In genomic region chr17:4635823-4636375, GRCh38 we compare ENCODE assay signal across 12 cellular contexts. TPM values are rescaled to one million over a fixed set of nuclear protein-coding genes. Genes with fewer than 3 reads are reported as not detected.
A peak's percentile ranks its signal among the peaks of the same experiment; 100 is the strongest.
DNase-seq lines count a peak whose midpoint lies in the region; ATAC-seq, FAIRE-seq and TF ChIP-seq lines count a peak whose summit lies in the region.
"Had no signal": no experiment of that assay in that cellular context is flagged by ENCODE, and none has a peak within 500 bp of the region (broad histone marks: within the 10 kb centered on the region; RNA-seq: fewer than 3 reads in every experiment).

No MANE protein-coding gene starts in this region.

- RAD21 ChIA-PET in GM12878 (lab: Charles Lee; ENCODE audit: unreplicated experiment) = interaction anchor here (0.9 to 1.4 kb wide), 2 partner anchors 12 to 69 kb away, joined by 4 read pairs; no protein-coding TSS in a partner anchor

- peaks cover 28 to 62% (median 53%) of the 10 kb centered on the region in 10 experiments for H3K4me1 ChIP-seq in BLaER1 treated with 17β-estradiol and CSF1 and Interleukin-3, amounts not matched to agents 10 nM and 100 nM
- H3K4me1 ChIP-seq in HUES64 (ENCODE audit: insufficient read depth, low read length) (peaks cover 22% of the 10 kb centered on the region), GM12878 (ENCODE audit: control insufficient read depth, insufficient read depth, low read length) (peaks cover 22% of the 10 kb centered on the region)

- H3K79me2 ChIP-seq in GM12878 (ENCODE audit: control insufficient read depth, insufficient read depth, low read length) = no peaks in the 10 kb centered on the region

- H2AFZ ChIP-seq in GM12878 (ENCODE audit: control insufficient read depth, low read depth, low read length) = no peak overlapping the region

- H3K9me3 ChIP-seq in BLaER1 treated with 17β-estradiol and CSF1 and Interleukin-3, amounts not matched to agents 10 nM and 100 nM (replicated peaks in 1 of 11) = no peaks in the 10 kb centered on the region
- H3K9me3 ChIP-seq in HUES64 (ENCODE audit: insufficient read depth, low read depth, low read length) (no peaks in the 10 kb centered on the region), GM12878 (replicated peaks; ENCODE audit: control insufficient read depth, insufficient read depth, low read length) (no peaks in the 10 kb centered on the region)

- no peaks in the 10 kb centered on the region for H3K9me3 Mint-ChIP-seq in endothelial cell (ENCODE audit: unreplicated experiment)

- peaks cover 19 to 34% (median 26%) of the 10 kb centered on the region in 11 experiments for H3K27me3 ChIP-seq in BLaER1 treated with 17β-estradiol and CSF1 and Interleukin-3, amounts not matched to agents 10 nM and 100 nM
- H3K27me3 ChIP-seq in HUES64 (ENCODE audit: insufficient read depth, low read length) (peaks cover 51% of the 10 kb centered on the region), GM12878 (replicated peaks in 1 of 2; ENCODE audit: control insufficient read depth in 2 of 2, insufficient read depth in 2 of 2, low read length in 1 of 2) (peaks cover 0 to 2% of the 10 kb centered on the region in 2 experiments; a peak in 2 of 4 replicates)

- H3K4me1 Mint-ChIP-seq in endothelial cell (ENCODE audit: unreplicated experiment) = peaks cover 24% of the 10 kb centered on the region

- FAIRE-seq in GM12878 (lab: Jason Lieb, UNC) = peak; percentile 97

- H3K36me3 Mint-ChIP-seq in endothelial cell (ENCODE audit: low read depth, unreplicated experiment) = peaks cover 8% of the 10 kb centered on the region

- POLR2A ChIA-PET in GM12878 (lab: Charles Lee) = no interaction called here

- intact Hi-C loops in GM12878 (cut with micrococcal nuclease; ENCODE audit: unreplicated experiment) = no loop called here

- SMC1A ChIA-PET in GM12878 (lab: Charles Lee; ENCODE audit: uncharacterized antibody, unreplicated experiment) = interaction anchor here (1.2 to 1.3 kb wide), 2 partner anchors 9 to 266 kb away, joined by 4 to 5 read pairs; partner anchors contain the start of gene CHRNE

- no TSS peak for BruUV-seq in GM12878 (replicated peaks; lab: Mats Ljungman, UMichigan)

- H4K20me1 ChIP-seq in BLaER1 treated with 17β-estradiol and CSF1 and Interleukin-3, amounts not matched to agents 10 nM and 100 nM = peaks cover 0 to 13% (median 0%) of the 10 kb centered on the region in 11 experiments; a peak in 2 of 22 replicates
- H4K20me1 ChIP-seq in GM12878 (ENCODE audit: control insufficient read depth, insufficient read depth) = no peaks in the 10 kb centered on the region

- no peak for TF ChIP-seq RAD21 in GM12878 (IDR thresholded peaks at IDR 0.05; ENCODE audit: insufficient read depth, low read depth, low read length)

- DNase-seq in GM12878 (ENCODE audit: low read depth, low spot score) (peak; percentile 64), cerebellar nuclear complex (lab: John Stamatoyannopoulos, UW) (no peak), endothelial cell (ENCODE audit: low spot score) (no peak)
- DNase-seq in stimulated activated CD4-positive, alpha-beta T cell treated with anti-CD3 and anti-CD28 coated beads, Interleukin-4, amount 100 ng/mL, for 24 hours = no peak
- DNase-seq in activated naive CD4-positive, alpha-beta T cell treated with anti-CD3 and anti-CD28 coated beads, Interleukin-2, amount 50 U/mL, for 16 hours = no peak
- DNase-seq: NCI-H446; stimulated activated CD4-positive, alpha-beta T cell treated with anti-CD3 and anti-CD28 coated beads, Interleukin-2, amount 100 ng/mL, for 24 hours had no signal

- ATAC-seq in GM18858 (IDR thresholded peaks at IDR 0.05; ENCODE audit: unreplicated experiment) (peak; percentile 38), GM12878 (peak; percentile 88)

- H3K27ac Mint-ChIP-seq in endothelial cell (ENCODE audit: unreplicated experiment) = no peak overlapping the region

- in situ Hi-C loops in GM12878 (cut with MboI) = no loop called here

- no peak overlapping the region for H3K4me3 Mint-ChIP-seq in endothelial cell (ENCODE audit: unreplicated experiment)

- H3K27ac ChIP-seq in BLaER1 treated with 17β-estradiol and CSF1 and Interleukin-3, amounts not matched to agents 10 nM and 100 nM = peak overlapping the region in 8 of 11 experiments; percentile 2 to 63 (median 48); a peak in 11 of 22 replicates
- no peak overlapping the region for H3K27ac ChIP-seq in HUES64 (ENCODE audit: low read depth, low read length)
- H3K27ac ChIP-seq in GM12878 (ENCODE audit: control insufficient read depth, insufficient read depth) = no peak overlapping the region
- H3K27ac ChIP-seq: epithelial cell of prostate had no signal

- no peaks in the 10 kb centered on the region for H3K36me3 ChIP-seq in BLaER1 treated with 17β-estradiol and CSF1 and Interleukin-3, amounts not matched to agents 10 nM and 100 nM
- H3K36me3 ChIP-seq in HUES64 (ENCODE audit: insufficient read depth, low read length) (no peaks in the 10 kb centered on the region), GM12878 (ENCODE audit: control insufficient read depth in 2 of 2, insufficient read depth in 2 of 2, low read length in 1 of 2) (no peaks in the 10 kb centered on the region)

- WGBS in HUES64 = 34% methylated on average over 10 of the region's 10 CpGs
- WGBS in GM12878 (ENCODE audit: insufficient coverage, insufficient replicate concordance, low lambda C conversion rate, missing lambda C conversion rate) = under 1% methylated on average over 10 of the region's 10 CpGs

- peak overlapping the region; percentile 7 to 59 (median 34); a peak in 13 of 20 replicates for H3K4me3 ChIP-seq in BLaER1 treated with 17β-estradiol and CSF1 and Interleukin-3, amounts not matched to agents 10 nM and 100 nM
- peak overlapping the region; percentile 33 for H3K4me3 ChIP-seq in HUES64 (ENCODE audit: low read length)
- no peak overlapping the region for H3K4me3 ChIP-seq in GM12878

- CTCF ChIA-PET in GM12878 (lab: Yijun Ruan, JAX) = interaction anchor here (0.7 to 2.5 kb wide), 4 partner anchors 9 to 112 kb away, joined by 3 to 15 read pairs (median 7); no protein-coding TSS in a partner anchor

- no peak for TF ChIP-seq EP300 in GM12878 (IDR thresholded peaks at IDR 0.05; ENCODE audit: borderline replicate concordance in 1 of 2, control insufficient read depth in 1 of 2, low read depth in 2 of 2, low read length in 2 of 2)

- no peak for TF ChIP-seq POLR2A in GM12878 (IDR thresholded peaks at IDR 0.05; ENCODE audit: low read depth, low read length)

- peak overlapping the region; percentile 80 to 97 (median 92) for H3K4me2 ChIP-seq in BLaER1 treated with 17β-estradiol and CSF1 and Interleukin-3, amounts not matched to agents 10 nM and 100 nM
- H3K4me2 ChIP-seq in GM12878 (ENCODE audit: control insufficient read depth, insufficient read depth) = peak overlapping the region; percentile 19

- peaks cover 9% of the 10 kb centered on the region for H3K27me3 Mint-ChIP-seq in endothelial cell (ENCODE audit: unreplicated experiment)

- TF ChIP-seq CTCF in GM12878 (IDR thresholded peaks at IDR 0.05 in 2 of 3, conservative IDR thresholded peaks at IDR 0.05 in 1 of 3; ENCODE audit: control insufficient read depth in 2 of 3, extremely low read depth in 1 of 3, insufficient read depth in 1 of 3, low read depth in 3 of 3, low read length in 3 of 3) = no peak
- no peak for TF ChIP-seq CTCF in endothelial cell (IDR thresholded peaks at IDR 0.05; ENCODE audit: unreplicated experiment)

- H3K9ac ChIP-seq in BLaER1 treated with 17β-estradiol and CSF1 and Interleukin-3, amounts not matched to agents 10 nM and 100 nM = peak overlapping the region in 7 of 11 experiments; percentile 7 to 52 (median 37); a peak in 7 of 22 replicates
- H3K9ac ChIP-seq in HUES64 (ENCODE audit: low read depth, low read length) (peak overlapping the region; percentile 31; the same call in 1 of the 2 replicates), GM12878 (ENCODE audit: control insufficient read depth, insufficient read depth, low read length) (no peak overlapping the region)

TF ChIP-seq in GM12878, 131 proteins besides CTCF, POLR2A, EP300 and RAD21 (continues in another document):
- no peak for TF ChIP-seq SIX5 (IDR thresholded peaks at IDR 0.05; ENCODE audit: low read depth, low read length, severe bottlenecking)

RNA-seq across cellular contexts. Expression of gene ALOX15, which starts 5.6 kb away (rescaled TPM):
- polyA plus RNA-seq in HUES64 (2013, experiment 1 of 2) = 0.25 TPM
- polyA plus RNA-seq in HUES64 (2013, experiment 2 of 2) = 0.38 TPM
- total RNA-seq in GM12878 (2013; cell fraction: nucleolus; rRNA removed) = not detected in 2 replicates
- total RNA-seq in GM12878 (2014; rRNA removed) (0.51 and 0.54 TPM in 2 replicates), GM12878 (2014; rRNA removed; fragmentation: Illumina TruSeq; extraction: Trizol) (0.18 and 0.28 TPM in 2 replicates), GM12878 (2021) (0.31 and 0.51 TPM in 2 replicates), endothelial cell (ENCODE audit: unreplicated experiment) (17.0 TPM)
- polyA plus RNA-seq in GM12878 (2011; ENCODE audit: low read depth) = not detected
- polyA plus RNA-seq in GM12878 (2011; rRNA removed) (0.07 and 0.11 TPM in 2 replicates), GM12878 (2014; fragmentation: Illumina TruSeq; extraction: Trizol) (0.30 and 0.35 TPM in 2 replicates), GM12878 (2014; fragmentation: Nextera tagmentation; extraction: Ambion mirVana) (under 1 TPM; 0.16 to 0.31 TPM), GM12878 (2014; rRNA removed) (0.51 and 1.0 TPM in 2 replicates), GM12878 (2016; fragmentation: Nextera tagmentation; extraction: Ambion mirVana) (under 1 TPM; 0.05 to 0.11 TPM)
- 0.24 and 0.27 TPM in 2 replicates for polyA plus RNA-seq in GM12878 (2011; cell fraction: cytosol; rRNA removed)
- polyA plus RNA-seq in GM12878 (2011; cell fraction: nucleus; rRNA removed) = 0.31 TPM in 1 of 2 replicates, not detected in the other
- polyA plus RNA-seq in GM12878 (2012) = 0.16 and 0.20 TPM in 2 replicates
- polyA minus RNA-seq in GM12878 (2011; rRNA and poly(A)+ RNA removed) = 0.07 and 0.31 TPM in 2 replicates
- not detected in 2 replicates for polyA minus RNA-seq in GM12878 (2011; cell fraction: cytosol; rRNA and poly(A)+ RNA removed)
- polyA minus RNA-seq in GM12878 (2011; cell fraction: nucleus; rRNA and poly(A)+ RNA removed) = not detected in 2 replicates
- total RNA-seq: mononuclear cell had no signal

RNA-seq across cellular contexts. Expression of gene SMTNL2, which starts 51.6 kb away (rescaled TPM):
- 1.0 TPM for polyA plus RNA-seq in HUES64 (2013, experiment 1 of 2)
- polyA plus RNA-seq in HUES64 (2013, experiment 2 of 2) = 2.0 TPM
- total RNA-seq in GM12878 (2013; cell fraction: nucleolus; rRNA removed) = not detected in 2 replicates
- total RNA-seq in GM12878 (2014; rRNA removed) (not detected in 2 replicates), GM12878 (2014; rRNA removed; fragmentation: Illumina TruSeq; extraction: Trizol) (not detected in 2 replicates), GM12878 (2021) (not detected in 2 replicates), endothelial cell (ENCODE audit: unreplicated experiment) (0.59 TPM)
- polyA plus RNA-seq in GM12878 (2011; ENCODE audit: low read depth) = not detected
- polyA plus RNA-seq in GM12878 (2011; rRNA removed) (not detected in 2 replicates), GM12878 (2014; fragmentation: Illumina TruSeq; extraction: Trizol) (not detected in 2 replicates), GM12878 (2014; fragmentation: Nextera tagmentation; extraction: Ambion mirVana) (not detected), GM12878 (2014; rRNA removed) (not detected in 2 replicates), GM12878 (2016; fragmentation: Nextera tagmentation; extraction: Ambion mirVana) (not detected)
- polyA plus RNA-seq in GM12878 (2011; cell fraction: cytosol; rRNA removed) = not detected in 2 replicates
- polyA plus RNA-seq in GM12878 (2011; cell fraction: nucleus; rRNA removed) = not detected in 2 replicates
- not detected in 2 replicates for polyA plus RNA-seq in GM12878 (2012)
- not detected in 2 replicates for polyA minus RNA-seq in GM12878 (2011; rRNA and poly(A)+ RNA removed)
- not detected in 2 replicates for polyA minus RNA-seq in GM12878 (2011; cell fraction: cytosol; rRNA and poly(A)+ RNA removed)
- not detected in 2 replicates for polyA minus RNA-seq in GM12878 (2011; cell fraction: nucleus; rRNA and poly(A)+ RNA removed)
- total RNA-seq: mononuclear cell had no signal

Comparison
In these comparisons a context has a peak if more than half of its experiments do, and no peak if none do; other contexts are left out.
1. H3K27ac ChIP-seq: peak in BLaER1 treated with 17β-estradiol and CSF1 and Interleukin-3, amounts not matched to agents 10 nM and 100 nM (8 of 11); none in HUES64 (single experiment) and GM12878 (single experiment).
2. RNA of gene ALOX15, which starts 5.6 kb away (total RNA-seq): 17.0 TPM in endothelial cell (single experiment); 0.18 to 0.54 TPM in GM12878; every median in the first group is over 10 times any median in the second.